Comparison of ENCODE assay signal across 8 cellular contexts in the genomic region with DNA sequence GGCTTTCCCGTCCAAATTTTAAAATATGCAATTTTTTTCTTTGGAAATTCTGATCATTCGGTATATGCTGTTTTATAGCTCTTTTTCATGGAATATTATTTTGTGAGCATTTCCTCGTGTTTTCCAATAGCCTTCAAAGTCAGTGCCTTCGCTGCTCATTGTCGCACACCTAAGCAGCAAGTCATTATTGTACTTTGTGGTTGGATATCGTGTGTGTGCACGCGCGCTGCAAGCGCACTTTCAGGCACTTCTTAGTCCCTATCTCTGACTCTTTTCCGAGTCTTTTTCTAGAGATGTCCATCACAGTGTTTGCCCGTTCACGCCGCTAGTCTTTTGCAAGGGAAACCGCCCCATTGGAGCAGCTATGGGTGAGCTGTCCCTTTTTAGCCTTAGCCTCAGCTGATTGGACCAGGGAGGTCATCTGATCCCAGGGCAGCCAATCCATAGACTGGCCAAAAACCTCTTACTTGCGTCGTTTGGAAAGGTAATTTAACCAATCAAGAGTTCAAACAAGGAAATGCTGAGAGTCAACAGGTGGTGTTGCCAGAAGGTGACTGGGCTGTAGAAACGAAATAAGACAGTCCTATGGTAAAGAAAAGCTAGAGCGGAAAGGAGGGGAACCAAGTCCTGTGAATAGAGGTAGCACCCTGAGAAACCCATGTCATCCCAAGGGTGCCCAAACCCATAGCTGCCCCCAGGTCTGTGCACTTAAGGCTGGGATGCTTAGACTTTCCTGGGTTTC. TPM values are rescaled to one million over a fixed set of nuclear protein-coding genes. Genes with fewer than 3 reads are reported as not detected.
A peak's percentile ranks its signal among the peaks of the same experiment; 100 is the strongest.
DNase-seq lines count a peak whose midpoint lies in the region; ATAC-seq and TF ChIP-seq lines count a peak whose summit lies in the region.

No MANE protein-coding gene starts in this region.

- H3K56ac ChIP-seq in H9 (ENCODE audit: insufficient read length, low read depth, low read length) = no peak overlapping the region

- H4K5ac ChIP-seq in H9 (ENCODE audit: insufficient read length, low read depth, low read length) = no peak overlapping the region

- H3K4ac ChIP-seq in H9 (ENCODE audit: low read depth, low read length) = no peak overlapping the region

- no peak overlapping the region for H4K8ac ChIP-seq in H9 (replicated peaks; ENCODE audit: insufficient read length, low read depth, low read length)

- H3K4me3 Mint-ChIP-seq in H9 = peak overlapping the region; percentile 80 to 81

- H3K18ac ChIP-seq in H9 (ENCODE audit: insufficient read length, low read depth, low read length) = no peak overlapping the region

- H3K4me2 ChIP-seq in H9 (ENCODE audit: insufficient read depth, insufficient read length, low read length) = peak overlapping the region; percentile 69

- H3K9me3 ChIP-seq in H9 (ENCODE audit: control insufficient read depth, low read depth, low read length) (no peaks in the 10 kb centered on the region), breast epithelium (no peaks in the 10 kb centered on the region), iPS DF 6.9 (ENCODE audit: control insufficient read depth, insufficient read depth, low read length) (no peaks in the 10 kb centered on the region), sigmoid colon (no peaks in the 10 kb centered on the region)

- peaks cover 23% of the 10 kb centered on the region for H3K27me3 Mint-ChIP-seq in H9 (ENCODE audit: low read depth)

- H3K36me3 Mint-ChIP-seq in H9 (ENCODE audit: insufficient read depth in 1 of 3, low read depth in 3 of 3) = peaks cover 18 to 34% (median 34%) of the 10 kb centered on the region in 3 experiments

- peak; percentile 93 for DNase-seq in DMS79 treated with DMSO at 0.1 percent for 48 hours (lab: John Stamatoyannopoulos, UW)
- peak; percentile 96 for DNase-seq in H9
- DNase-seq in NCI-H1417 (lab: John Stamatoyannopoulos, UW) = peak; percentile 87 to 97 (median 90)
- peak; percentile 43 for DNase-seq in T-helper 9 cell
- peak; percentile 71 to 79 for DNase-seq in breast epithelium (ENCODE audit: low spot score in 2 of 2)
- DNase-seq in iPS DF 6.9 (ENCODE audit: low read depth, low spot score) = peak; percentile 88
- peak; percentile 88 for DNase-seq in sigmoid colon

- no peaks in the 10 kb centered on the region for H3K79me2 ChIP-seq in H9 (ENCODE audit: insufficient read depth, low read length)

- H2BK120ac ChIP-seq in H9 (ENCODE audit: low read depth, low read length, poor library complexity, severe bottlenecking) = no peak overlapping the region

- TF ChIP-seq POLR2A in breast epithelium (IDR thresholded peaks at IDR 0.05) (no peak), sigmoid colon (IDR thresholded peaks at IDR 0.05) (peak in 1 of 2 donors; percentile 50)

- no peak overlapping the region for H2BK20ac ChIP-seq in H9 (ENCODE audit: low read depth, low read length, poor library complexity, severe bottlenecking)

- H3K79me1 ChIP-seq in H9 (ENCODE audit: insufficient read depth, low read depth, low read length, poor library complexity, severe bottlenecking) = no peaks in the 10 kb centered on the region

- intact Hi-C loops in breast epithelium (cut with DNase I; ENCODE audit: low total_unique reads) (no loop called here), sigmoid colon (cut with DNase I) (loop anchor here (5.0 kb wide), 1 partner anchor 97 kb away; the partner anchor contains the start of gene CDC20)

- H2BK15ac ChIP-seq in H9 (ENCODE audit: low read depth, low read length) = no peak overlapping the region

- no peak for TF ChIP-seq EP300 in sigmoid colon (IDR thresholded peaks at IDR 0.05)

- H3K14ac ChIP-seq in H9 (ENCODE audit: insufficient read depth, low read length) = no peak overlapping the region

- no peak overlapping the region for H2AK5ac ChIP-seq in H9 (ENCODE audit: insufficient read length, low read length)

- H3K27ac Mint-ChIP-seq in H9 = peak overlapping the region; percentile 91 to 94 (median 94); a peak in 5 of 7 replicates

- H4K91ac ChIP-seq in H9 (ENCODE audit: insufficient read length, low read depth, low read length) = no peak overlapping the region

- H3K4me3 ChIP-seq in breast epithelium (peak overlapping the region; percentile 57 to 87 (median 74)), iPS DF 6.9 (ENCODE audit: low read length) (peak overlapping the region; percentile 61; the same call in 1 of the 2 replicates), sigmoid colon (peak overlapping the region; percentile 49 to 77 (median 67))

- H4K20me1 ChIP-seq in H9 (ENCODE audit: control insufficient read depth, insufficient read depth, insufficient read length) = peaks cover 2% of the 10 kb centered on the region

- H2BK12ac ChIP-seq in H9 (ENCODE audit: insufficient read length, low read depth, low read length) = no peak overlapping the region

- peaks cover 3% of the 10 kb centered on the region for H3K23me2 ChIP-seq in H9 (ENCODE audit: insufficient read length, low read depth, low read length, poor library complexity, severe bottlenecking)

- H2AFZ ChIP-seq in H9 (ENCODE audit: low read length) = no peak overlapping the region

- no peaks in the 10 kb centered on the region; the same call in 1 of the 2 replicates for H3K4me1 ChIP-seq in H9 (ENCODE audit: insufficient read depth, low read length)
- H3K4me1 ChIP-seq in breast epithelium = no peaks in the 10 kb centered on the region
- H3K4me1 ChIP-seq in iPS DF 6.9 (ENCODE audit: control insufficient read depth, insufficient read depth, low read length) = peaks cover 2% of the 10 kb centered on the region; the same call in 1 of the 2 replicates
- peaks cover 0 to 22% (median 20%) of the 10 kb centered on the region in 4 donors for H3K4me1 ChIP-seq in sigmoid colon

- no peak overlapping the region for H2BK5ac ChIP-seq in H9 (ENCODE audit: insufficient read length, low read length)

- H3K27me3 ChIP-seq in H9 (ENCODE audit: insufficient read depth, low read length) (no peaks in the 10 kb centered on the region), breast epithelium (no peaks in the 10 kb centered on the region), iPS DF 6.9 (ENCODE audit: control insufficient read depth, insufficient read depth, low read length) (no peaks in the 10 kb centered on the region), sigmoid colon (no peaks in the 10 kb centered on the region)

- H3K9me3 Mint-ChIP-seq in H9 = peaks cover 0 to 3% of the 10 kb centered on the region in 2 experiments; a peak in 1 of 5 replicates

- no CpG with 5 or more reads among the region's 19 CpGs for WGBS in H9 (ENCODE audit: extremely low coverage, insufficient read length, low lambda C conversion rate)
- no CpG with 5 or more reads among the region's 19 CpGs for WGBS in iPS DF 6.9 (ENCODE audit: insufficient coverage, insufficient read length)
- 4 to 7% methylated on average over 19 of the region's 19 CpGs for WGBS in sigmoid colon, 2 donors

- peaks cover 21 to 23% of the 10 kb centered on the region in 2 experiments for H3K4me1 Mint-ChIP-seq in H9

- TF ChIP-seq CTCF in H9 (conservative IDR thresholded peaks at IDR 0.05) = no peak; the same call in 2 of the 3 replicates
- TF ChIP-seq CTCF in breast epithelium (IDR thresholded peaks at IDR 0.05) = peak in 2 of 3 donors; percentile 24 to 44
- peak in 1 of 4 experiments; percentile 28 for TF ChIP-seq CTCF in sigmoid colon (IDR thresholded peaks at IDR 0.05)

- H3K36me3 ChIP-seq in breast epithelium (no peaks in the 10 kb centered on the region), iPS DF 6.9 (ENCODE audit: control insufficient read depth, insufficient read depth, low read length) (peaks cover 13% of the 10 kb centered on the region), sigmoid colon (peaks cover 4 to 27% (median 24%) of the 10 kb centered on the region in 4 donors)

- no peak overlapping the region for H3K23ac ChIP-seq in H9 (ENCODE audit: insufficient read length, low read depth, low read length)

- no peak for ATAC-seq in HG02840 (IDR thresholded peaks at IDR 0.05; ENCODE audit: low FRiP score, unreplicated experiment)

- H3K27ac ChIP-seq in H9 (ENCODE audit: insufficient read length, low read depth, low read length) (peak overlapping the region; percentile 23), breast epithelium (peak overlapping the region; percentile 92 to 96), iPS DF 6.9 (ENCODE audit: low read length) (no peak overlapping the region), sigmoid colon (peak overlapping the region; percentile 90 to 97 (median 94))

- peak overlapping the region; percentile 35 for H3K9ac ChIP-seq in H9 (ENCODE audit: extremely low read depth, insufficient read length, low read length)

- H3T11ph ChIP-seq in H9 (ENCODE audit: low read length) = no peak overlapping the region

RNA-seq across cellular contexts. Expression of gene HYI, which starts 0.7 kb away (rescaled TPM):
- 15.1 and 16.1 TPM in 2 replicates for total RNA-seq in H9 (2021)
- 10 to 100 TPM; 66.6 to 79.3 (median 70.1) TPM for total RNA-seq in breast epithelium
- total RNA-seq in sigmoid colon = 100 to 1,000 TPM in 1 of 4 donors, 10 to 100 TPM in 3; 65.8 to 104 (median 78.7) TPM
- 10 to 100 TPM; 40.4 to 72.8 (median 55.9) TPM for polyA plus RNA-seq in sigmoid colon

Comparison
In these comparisons a context has a peak if more than half of its experiments do, and no peak if none do; other contexts are left out.
1. DNase-seq: peak in every context shown above with its lines; median percentile 96 in H9; 93 in DMS79 treated with DMSO at 0.1 percent for 48 hours; 90 in NCI-H1417; 88 in iPS DF 6.9; 88 in sigmoid colon; 75 in breast epithelium; 43 in T-helper 9 cell.